ENCODE assay signal across 34 cellular contexts in the genomic region with DNA sequence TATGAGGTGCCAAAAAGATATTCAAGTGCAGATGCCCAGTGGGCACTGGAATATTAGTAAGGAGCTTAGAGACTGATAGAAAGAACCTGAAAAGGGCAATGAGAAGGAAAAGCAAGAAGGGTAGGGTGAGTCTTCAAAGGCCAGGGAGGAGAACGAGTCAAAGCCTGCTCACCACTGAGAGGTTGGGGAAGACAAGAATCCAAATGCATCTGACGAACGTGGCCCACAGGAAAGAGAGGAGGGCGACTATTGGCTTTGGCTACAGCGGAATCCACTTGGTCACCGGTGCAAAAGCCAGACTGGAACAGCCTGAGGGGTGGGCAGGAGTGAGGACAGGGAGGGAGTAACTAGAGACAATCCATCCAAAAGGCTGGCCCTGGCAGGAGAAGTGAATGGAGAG.
DNase-seq lines count a peak whose midpoint lies in the region; ATAC-seq, FAIRE-seq and TF ChIP-seq lines count a peak whose summit lies in the region.
"Had no signal": no experiment of that assay in that cellular context is flagged by ENCODE, and none has a peak within 500 bp of the region (broad histone marks: within the 10 kb centered on the region; RNA-seq: fewer than 3 reads in every experiment).

No MANE protein-coding gene starts in this region.

- H3K9me3 ChIP-seq in breast epithelium (no peaks in the 10 kb centered on the region), thyroid gland (no peaks in the 10 kb centered on the region)
- no peaks in the 10 kb centered on the region for H3K9me3 ChIP-seq in effector memory CD4-positive, alpha-beta T cell (ENCODE audit: control insufficient read depth, low read length)
- H3K9me3 ChIP-seq: adrenal gland, BLaER1, heart left ventricle, left ventricle myocardium inferior, MG63, pancreas, Peyer's patch had no signal

- H3K4me3 ChIP-seq in breast epithelium (no peak overlapping the region), thyroid gland (replicated peaks in 1 of 3) (no peak overlapping the region)
- no peak overlapping the region for H3K4me3 ChIP-seq in effector memory CD4-positive, alpha-beta T cell (ENCODE audit: insufficient read depth, low read depth, low read length, poor library complexity, severe bottlenecking)
- H3K4me3 ChIP-seq: adrenal gland, BLaER1, heart left ventricle, left ventricle myocardium inferior, MG63, pancreas, Peyer's patch had no signal

- no peaks in the 10 kb centered on the region for H3K36me3 ChIP-seq in breast epithelium
- H3K36me3 ChIP-seq in effector memory CD4-positive, alpha-beta T cell (ENCODE audit: control insufficient read depth, insufficient read depth, low read length) = no peaks in the 10 kb centered on the region
- H3K36me3 ChIP-seq in thyroid gland = no peaks in the 10 kb centered on the region
- H3K36me3 ChIP-seq: pancreas, Peyer's patch had no signal

- ATAC-seq in GM18520 (IDR thresholded peaks at IDR 0.05; ENCODE audit: unreplicated experiment) (no peak), GM21786 (IDR thresholded peaks at IDR 0.05; ENCODE audit: unreplicated experiment) (no peak)

- TF ChIP-seq POLR2A in breast epithelium (IDR thresholded peaks at IDR 0.05) = no peak
- no peak for TF ChIP-seq POLR2A in GM12891 (IDR thresholded peaks at IDR 0.05; ENCODE audit: low read depth, low read length)
- TF ChIP-seq POLR2A in thyroid gland (IDR thresholded peaks at IDR 0.05) = no peak

- H3K27ac ChIP-seq in breast epithelium (peak overlapping the region; percentile 29 to 45), thyroid gland (peak overlapping the region; percentile 31 to 63 (median 49))
- peak overlapping the region; percentile 81 for H3K27ac ChIP-seq in effector memory CD4-positive, alpha-beta T cell (ENCODE audit: insufficient read depth, low read length, poor library complexity, severe bottlenecking)
- H3K27ac ChIP-seq: BLaER1, left ventricle myocardium inferior, pancreas had no signal

- POLR2A ChIA-PET in MCF 10A (lab: Yijun Ruan, JAX) = interaction anchor here (0.8 to 8.3 kb wide), 3 partner anchors 8 to 57 kb away, joined by 3 to 178 read pairs (median 11); no protein-coding TSS in a partner anchor

- CTCF ChIA-PET in MCF 10A (lab: Yijun Ruan, JAX) = interaction anchor here (7.6 kb wide), 1 partner anchor 8 kb away, joined by 87 read pairs; no protein-coding TSS in a partner anchor

- DNase-seq in breast epithelium (ENCODE audit: low spot score in 2 of 2) (no peak), MCF 10A (ENCODE audit: unreplicated experiment) (no peak), GM12891 (ENCODE audit: insufficient read length, low spot score) (no peak), thyroid gland (no peak), NCI-H345 treated with DMSO at 0.1 percent for 48 hours (lab: John Stamatoyannopoulos, UW; ENCODE audit: unreplicated experiment) (no peak)
- no peak for DNase-seq in effector memory CD4-positive, alpha-beta T cell
- DNase-seq: activated CD4-positive, CD25-positive, alpha-beta regulatory T cell treated with anti-CD3 and anti-CD28 coated beads, Interleukin-2, amount 50 U/mL, for 72 hours; activated CD8-positive, alpha-beta memory T cell treated with anti-CD3 and anti-CD28 coated beads for 24 hours; activated naive CD4-positive, alpha-beta T cell treated with Interleukin-2 at 50 U/mL for 16 hours; activated T-cell treated with anti-CD3 and anti-CD28 coated beads, Interleukin-2, amount 50 U/mL, for 1 hour; adrenal gland; foreskin fibroblast; heart left ventricle; islet precursor cell; KBM-7; left ventricle myocardium inferior; mesenchymal stem cell; MG63; NCI-H1105 treated with DMSO at 0.1 percent for 48 hours; NCI-H2029; NCI-H526; pancreas; Peyer's patch; retina; SHP77 treated with DMSO at 0.1 percent for 48 hours; small intestine; stimulated activated CD8-positive, alpha-beta memory T cell treated with anti-CD3 and anti-CD28 coated beads, Interleukin-4, amount 100 ng/mL, for 48 hours; stimulated activated naive CD8-positive, alpha-beta T cell treated with anti-CD3 and anti-CD28 coated beads, Interleukin-15, amount 100 ng/mL, for 72 hours had no signal

- no TSS peak for BruUV-seq in MCF 10A (replicated peaks; lab: Mats Ljungman, UMichigan)

- no peak overlapping the region for H3K27ac Mint-ChIP-seq in MCF 10A (ENCODE audit: low read depth, unreplicated experiment)
- H3K27ac Mint-ChIP-seq: stimulated activated naive CD8-positive, alpha-beta T cell treated with anti-CD3 and anti-CD28 coated beads, Interleukin-15, amount 100 ng/mL, for 72 hours had no signal

- no peak overlapping the region for H3K4me3 Mint-ChIP-seq in MCF 10A (ENCODE audit: unreplicated experiment)
- H3K4me3 Mint-ChIP-seq: central memory CD8-positive, alpha-beta T cell; stimulated activated naive CD8-positive, alpha-beta T cell treated with anti-CD3 and anti-CD28 coated beads, Interleukin-15, amount 100 ng/mL, for 72 hours had no signal

- peaks cover 14% of the 10 kb centered on the region for H3K36me3 Mint-ChIP-seq in MCF 10A (ENCODE audit: insufficient read depth, unreplicated experiment)

- peaks cover 48% of the 10 kb centered on the region for H3K4me1 Mint-ChIP-seq in MCF 10A (ENCODE audit: insufficient read depth, unreplicated experiment)

- 91 to 93% methylated on average over 6 of the region's 6 CpGs for whole genome bisulfite sequencing in thyroid gland, 2 donors

- no peak for TF ChIP-seq CTCF in breast epithelium (IDR thresholded peaks at IDR 0.05)
- no peak for TF ChIP-seq CTCF in MCF 10A (IDR thresholded peaks at IDR 0.05; ENCODE audit: unreplicated experiment)
- TF ChIP-seq CTCF in thyroid gland (IDR thresholded peaks at IDR 0.05) = no peak

- no peaks in the 10 kb centered on the region for H3K27me3 Mint-ChIP-seq in MCF 10A (ENCODE audit: insufficient read depth, unreplicated experiment)
- H3K27me3 Mint-ChIP-seq: central memory CD8-positive, alpha-beta T cell; stimulated activated naive CD8-positive, alpha-beta T cell treated with anti-CD3 and anti-CD28 coated beads, Interleukin-15, amount 100 ng/mL, for 72 hours had no signal

- H3K27me3 ChIP-seq in breast epithelium = no peaks in the 10 kb centered on the region
- H3K27me3 ChIP-seq in effector memory CD4-positive, alpha-beta T cell (replicated peaks; ENCODE audit: control insufficient read depth, insufficient read depth, low read length, poor library complexity, severe bottlenecking) = no peaks in the 10 kb centered on the region
- H3K27me3 ChIP-seq in thyroid gland = no peaks in the 10 kb centered on the region
- H3K27me3 ChIP-seq: adrenal gland, BLaER1, heart left ventricle, MG63, pancreas, Peyer's patch had no signal

- H3K4me1 ChIP-seq in breast epithelium = no peaks in the 10 kb centered on the region
- H3K4me1 ChIP-seq in effector memory CD4-positive, alpha-beta T cell (ENCODE audit: control insufficient read depth, insufficient read depth, low read length, poor library complexity, severe bottlenecking) = peaks cover 78% of the 10 kb centered on the region
- H3K4me1 ChIP-seq in thyroid gland = peaks cover 19 to 25% of the 10 kb centered on the region in 2 donors
- H3K4me1 ChIP-seq: pancreas had no signal

- intact Hi-C loops in breast epithelium (cut with DNase I; ENCODE audit: low total_unique reads) (no loop called here), MCF 10A (cut with micrococcal nuclease) (no loop called here), thyroid gland (cut with DNase I) (no loop called here)

- no peaks in the 10 kb centered on the region for H3K9me3 Mint-ChIP-seq in MCF 10A (ENCODE audit: unreplicated experiment)
- H3K9me3 Mint-ChIP-seq: central memory CD8-positive, alpha-beta T cell; stimulated activated naive CD8-positive, alpha-beta T cell treated with anti-CD3 and anti-CD28 coated beads, Interleukin-15, amount 100 ng/mL, for 72 hours had no signal

- FAIRE-seq in GM12891 (lab: Jason Lieb, UNC) = no peak
- FAIRE-seq: H54, HTR-8/SVneo, pancreas, small intestine had no signal

TF ChIP-seq in GM12891, 5 proteins besides CTCF, POLR2A, EP300 and RAD21:
- TF ChIP-seq POLR2AphosphoS5 (IDR thresholded peaks at IDR 0.05; ENCODE audit: low read depth, low read length) (no peak), POU2F2 (IDR thresholded peaks at IDR 0.05; ENCODE audit: low read depth, low read length) (peak; percentile 61)
